Comparison of ENCODE assay signal across 2 cellular contexts in the genomic region with DNA sequence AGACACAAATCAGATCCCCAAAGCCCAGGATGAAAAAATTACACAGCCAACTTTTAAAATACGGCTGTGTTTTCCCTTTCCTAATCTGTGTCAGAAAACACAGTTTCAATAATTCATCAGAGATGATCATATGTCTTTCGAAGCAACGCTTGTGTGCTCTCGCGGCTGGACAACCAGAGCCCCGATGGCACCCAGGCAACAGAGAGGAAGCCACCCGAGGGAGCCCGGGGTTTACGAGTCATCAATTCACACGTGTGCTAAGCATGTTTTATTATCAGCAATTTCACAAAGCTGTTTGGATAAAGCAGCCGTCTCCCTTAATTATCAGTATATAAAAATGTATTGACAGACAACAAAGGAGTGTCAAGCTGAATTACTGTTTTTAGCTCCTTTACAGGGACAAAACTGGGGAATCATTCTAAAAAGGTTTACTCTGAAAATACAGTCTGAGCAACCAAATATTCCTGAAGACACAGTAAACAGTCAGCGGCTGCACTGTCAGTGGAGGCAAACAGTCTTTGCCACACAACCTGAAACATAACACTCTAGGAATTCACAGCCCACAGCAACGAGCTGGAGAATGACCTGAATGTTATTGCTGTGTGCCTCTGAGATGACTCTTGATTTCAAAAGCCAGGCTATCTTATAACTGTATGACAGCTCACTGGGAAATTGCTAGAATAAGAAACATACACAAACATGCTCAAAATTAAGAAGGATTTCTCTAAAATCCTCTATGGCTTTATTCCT.
TF ChIP-seq lines count a peak whose summit lies in the region.

No MANE protein-coding gene starts in this region.

TF ChIP-seq in SK-N-SH treated with all-trans-retinoic acid at 6 μM for 48 hours, 23 proteins besides CTCF, POLR2A, EP300 and RAD21 (continued from another document):
- TF ChIP-seq CSDC2 (CRISPR knock-in tag; IDR thresholded peaks at IDR 0.05), result no peak
- TF ChIP-seq, protein P1, sequence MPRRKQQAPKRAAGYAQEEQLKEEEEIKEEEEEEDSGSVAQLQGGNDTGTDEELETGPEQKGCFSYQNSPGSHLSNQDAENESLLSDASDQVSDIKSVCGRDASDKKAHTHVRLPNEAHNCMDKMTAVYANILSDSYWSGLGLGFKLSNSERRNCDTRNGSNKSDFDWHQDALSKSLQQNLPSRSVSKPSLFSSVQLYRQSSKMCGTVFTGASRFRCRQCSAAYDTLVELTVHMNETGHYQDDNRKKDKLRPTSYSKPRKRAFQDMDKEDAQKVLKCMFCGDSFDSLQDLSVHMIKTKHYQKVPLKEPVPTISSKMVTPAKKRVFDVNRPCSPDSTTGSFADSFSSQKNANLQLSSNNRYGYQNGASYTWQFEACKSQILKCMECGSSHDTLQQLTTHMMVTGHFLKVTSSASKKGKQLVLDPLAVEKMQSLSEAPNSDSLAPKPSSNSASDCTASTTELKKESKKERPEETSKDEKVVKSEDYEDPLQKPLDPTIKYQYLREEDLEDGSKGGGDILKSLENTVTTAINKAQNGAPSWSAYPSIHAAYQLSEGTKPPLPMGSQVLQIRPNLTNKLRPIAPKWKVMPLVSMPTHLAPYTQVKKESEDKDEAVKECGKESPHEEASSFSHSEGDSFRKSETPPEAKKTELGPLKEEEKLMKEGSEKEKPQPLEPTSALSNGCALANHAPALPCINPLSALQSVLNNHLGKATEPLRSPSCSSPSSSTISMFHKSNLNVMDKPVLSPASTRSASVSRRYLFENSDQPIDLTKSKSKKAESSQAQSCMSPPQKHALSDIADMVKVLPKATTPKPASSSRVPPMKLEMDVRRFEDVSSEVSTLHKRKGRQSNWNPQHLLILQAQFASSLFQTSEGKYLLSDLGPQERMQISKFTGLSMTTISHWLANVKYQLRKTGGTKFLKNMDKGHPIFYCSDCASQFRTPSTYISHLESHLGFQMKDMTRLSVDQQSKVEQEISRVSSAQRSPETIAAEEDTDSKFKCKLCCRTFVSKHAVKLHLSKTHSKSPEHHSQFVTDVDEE (CRISPR knock-in tag; IDR thresholded peaks at IDR 0.05), result no peak
- TF ChIP-seq, protein P2, sequence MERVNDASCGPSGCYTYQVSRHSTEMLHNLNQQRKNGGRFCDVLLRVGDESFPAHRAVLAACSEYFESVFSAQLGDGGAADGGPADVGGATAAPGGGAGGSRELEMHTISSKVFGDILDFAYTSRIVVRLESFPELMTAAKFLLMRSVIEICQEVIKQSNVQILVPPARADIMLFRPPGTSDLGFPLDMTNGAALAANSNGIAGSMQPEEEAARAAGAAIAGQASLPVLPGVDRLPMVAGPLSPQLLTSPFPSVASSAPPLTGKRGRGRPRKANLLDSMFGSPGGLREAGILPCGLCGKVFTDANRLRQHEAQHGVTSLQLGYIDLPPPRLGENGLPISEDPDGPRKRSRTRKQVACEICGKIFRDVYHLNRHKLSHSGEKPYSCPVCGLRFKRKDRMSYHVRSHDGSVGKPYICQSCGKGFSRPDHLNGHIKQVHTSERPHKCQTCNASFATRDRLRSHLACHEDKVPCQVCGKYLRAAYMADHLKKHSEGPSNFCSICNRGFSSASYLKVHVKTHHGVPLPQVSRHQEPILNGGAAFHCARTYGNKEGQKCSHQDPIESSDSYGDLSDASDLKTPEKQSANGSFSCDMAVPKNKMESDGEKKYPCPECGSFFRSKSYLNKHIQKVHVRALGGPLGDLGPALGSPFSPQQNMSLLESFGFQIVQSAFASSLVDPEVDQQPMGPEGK (CRISPR knock-in tag; IDR thresholded peaks at IDR 0.05; ENCODE audit: borderline replicate concordance), result no peak
- TF ChIP-seq, protein P3, sequence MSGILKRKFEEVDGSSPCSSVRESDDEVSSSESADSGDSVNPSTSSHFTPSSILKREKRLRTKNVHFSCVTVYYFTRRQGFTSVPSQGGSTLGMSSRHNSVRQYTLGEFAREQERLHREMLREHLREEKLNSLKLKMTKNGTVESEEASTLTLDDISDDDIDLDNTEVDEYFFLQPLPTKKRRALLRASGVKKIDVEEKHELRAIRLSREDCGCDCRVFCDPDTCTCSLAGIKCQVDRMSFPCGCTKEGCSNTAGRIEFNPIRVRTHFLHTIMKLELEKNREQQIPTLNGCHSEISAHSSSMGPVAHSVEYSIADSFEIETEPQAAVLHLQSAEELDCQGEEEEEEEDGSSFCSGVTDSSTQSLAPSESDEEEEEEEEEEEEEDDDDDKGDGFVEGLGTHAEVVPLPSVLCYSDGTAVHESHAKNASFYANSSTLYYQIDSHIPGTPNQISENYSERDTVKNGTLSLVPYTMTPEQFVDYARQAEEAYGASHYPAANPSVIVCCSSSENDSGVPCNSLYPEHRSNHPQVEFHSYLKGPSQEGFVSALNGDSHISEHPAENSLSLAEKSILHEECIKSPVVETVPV (CRISPR knock-in tag; IDR thresholded peaks at IDR 0.05), result no peak
- TF ChIP-seq, protein P4, sequence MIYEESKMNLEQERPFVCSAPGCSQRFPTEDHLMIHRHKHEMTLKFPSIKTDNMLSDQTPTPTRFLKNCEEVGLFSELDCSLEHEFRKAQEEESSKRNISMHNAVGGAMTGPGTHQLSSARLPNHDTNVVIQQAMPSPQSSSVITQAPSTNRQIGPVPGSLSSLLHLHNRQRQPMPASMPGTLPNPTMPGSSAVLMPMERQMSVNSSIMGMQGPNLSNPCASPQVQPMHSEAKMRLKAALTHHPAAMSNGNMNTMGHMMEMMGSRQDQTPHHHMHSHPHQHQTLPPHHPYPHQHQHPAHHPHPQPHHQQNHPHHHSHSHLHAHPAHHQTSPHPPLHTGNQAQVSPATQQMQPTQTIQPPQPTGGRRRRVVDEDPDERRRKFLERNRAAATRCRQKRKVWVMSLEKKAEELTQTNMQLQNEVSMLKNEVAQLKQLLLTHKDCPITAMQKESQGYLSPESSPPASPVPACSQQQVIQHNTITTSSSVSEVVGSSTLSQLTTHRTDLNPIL (CRISPR knock-in tag; IDR thresholded peaks at IDR 0.05; ENCODE audit: low read depth), result no peak
- no peak for TF ChIP-seq BACH2 (CRISPR knock-in tag; IDR thresholded peaks at IDR 0.05; ENCODE audit: borderline replicate concordance)
- no peak for TF ChIP-seq ESRRG (CRISPR knock-in tag; IDR thresholded peaks at IDR 0.05)
- no peak for TF ChIP-seq SNAI2 (CRISPR knock-in tag; IDR thresholded peaks at IDR 0.05)
- no peak for TF ChIP-seq GLIS3 (CRISPR knock-in tag; IDR thresholded peaks at IDR 0.05)
- no peak for TF ChIP-seq ZNF8 (CRISPR knock-in tag; IDR thresholded peaks at IDR 0.05)
- TF ChIP-seq TCF4 (CRISPR knock-in tag; IDR thresholded peaks at IDR 0.05; ENCODE audit: borderline replicate concordance), result no peak
- TF ChIP-seq TOX (CRISPR knock-in tag; IDR thresholded peaks at IDR 0.05; ENCODE audit: borderline replicate concordance), result no peak
TF ChIP-seq in SK-N-SH treated with all-trans-retinoic acid at 6 μM for 48 hours: peak in this region for 0.

TF ChIP-seq in SK-N-SH, 30 proteins besides CTCF, POLR2A, EP300 and RAD21 (continued from another document):
- TF ChIP-seq FOSL2 (IDR thresholded peaks at IDR 0.05; ENCODE audit: borderline replicate concordance, low read depth), result no peak
- TF ChIP-seq, protein P5, sequence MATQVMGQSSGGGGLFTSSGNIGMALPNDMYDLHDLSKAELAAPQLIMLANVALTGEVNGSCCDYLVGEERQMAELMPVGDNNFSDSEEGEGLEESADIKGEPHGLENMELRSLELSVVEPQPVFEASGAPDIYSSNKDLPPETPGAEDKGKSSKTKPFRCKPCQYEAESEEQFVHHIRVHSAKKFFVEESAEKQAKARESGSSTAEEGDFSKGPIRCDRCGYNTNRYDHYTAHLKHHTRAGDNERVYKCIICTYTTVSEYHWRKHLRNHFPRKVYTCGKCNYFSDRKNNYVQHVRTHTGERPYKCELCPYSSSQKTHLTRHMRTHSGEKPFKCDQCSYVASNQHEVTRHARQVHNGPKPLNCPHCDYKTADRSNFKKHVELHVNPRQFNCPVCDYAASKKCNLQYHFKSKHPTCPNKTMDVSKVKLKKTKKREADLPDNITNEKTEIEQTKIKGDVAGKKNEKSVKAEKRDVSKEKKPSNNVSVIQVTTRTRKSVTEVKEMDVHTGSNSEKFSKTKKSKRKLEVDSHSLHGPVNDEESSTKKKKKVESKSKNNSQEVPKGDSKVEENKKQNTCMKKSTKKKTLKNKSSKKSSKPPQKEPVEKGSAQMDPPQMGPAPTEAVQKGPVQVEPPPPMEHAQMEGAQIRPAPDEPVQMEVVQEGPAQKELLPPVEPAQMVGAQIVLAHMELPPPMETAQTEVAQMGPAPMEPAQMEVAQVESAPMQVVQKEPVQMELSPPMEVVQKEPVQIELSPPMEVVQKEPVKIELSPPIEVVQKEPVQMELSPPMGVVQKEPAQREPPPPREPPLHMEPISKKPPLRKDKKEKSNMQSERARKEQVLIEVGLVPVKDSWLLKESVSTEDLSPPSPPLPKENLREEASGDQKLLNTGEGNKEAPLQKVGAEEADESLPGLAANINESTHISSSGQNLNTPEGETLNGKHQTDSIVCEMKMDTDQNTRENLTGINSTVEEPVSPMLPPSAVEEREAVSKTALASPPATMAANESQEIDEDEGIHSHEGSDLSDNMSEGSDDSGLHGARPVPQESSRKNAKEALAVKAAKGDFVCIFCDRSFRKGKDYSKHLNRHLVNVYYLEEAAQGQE (IDR thresholded peaks at IDR 0.05; ENCODE audit: low read depth, low read length), result no peak
TF ChIP-seq in SK-N-SH: peak in this region for 0.
